8 cellular contexts compared by ENCODE assay signal in the genomic region with DNA sequence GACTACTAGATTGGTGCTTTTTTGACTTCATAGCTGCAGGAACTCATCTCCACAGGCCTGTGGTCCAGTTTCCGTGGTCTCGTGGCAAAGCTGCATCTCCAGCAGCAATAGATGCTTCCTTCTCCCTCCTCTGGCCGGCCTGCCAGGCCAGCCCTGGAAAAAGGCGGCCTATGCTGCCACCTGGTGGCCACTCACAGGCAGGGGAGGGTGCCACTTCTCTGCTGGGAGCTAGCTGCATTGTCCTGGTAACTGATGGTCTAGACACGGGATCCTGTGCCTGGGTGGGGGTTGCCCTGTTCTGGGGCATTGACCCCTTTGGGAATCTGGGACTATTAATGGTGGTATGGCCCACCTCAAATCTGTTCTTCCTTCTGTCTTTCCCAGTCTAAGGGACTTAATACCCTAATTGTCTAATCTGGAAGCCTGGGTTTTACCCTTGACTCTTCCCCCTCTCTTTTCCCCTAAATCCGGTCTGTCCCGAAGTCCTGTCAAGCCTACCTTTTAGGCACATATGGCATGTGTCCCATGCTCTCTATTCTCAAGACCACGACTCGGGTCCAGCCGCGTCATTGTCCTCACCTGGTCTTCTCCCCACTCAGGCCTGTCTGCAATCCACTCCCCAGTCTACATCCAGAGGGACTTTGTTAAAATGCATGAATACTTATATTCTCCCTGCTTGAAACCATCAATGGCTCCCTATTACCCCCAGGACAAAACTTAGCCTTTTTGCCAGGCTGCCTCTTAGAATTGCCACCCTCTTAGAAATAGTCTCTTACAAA. TPM values are rescaled to one million over a fixed set of nuclear protein-coding genes. Genes with fewer than 3 reads are reported as not detected.
A peak's percentile ranks its signal among the peaks of the same experiment; 100 is the strongest.
DNase-seq lines count a peak whose midpoint lies in the region; ATAC-seq and TF ChIP-seq lines count a peak whose summit lies in the region.

No MANE protein-coding gene starts in this region.

- TF ChIP-seq POLR2A in esophagus muscularis mucosa (IDR thresholded peaks at IDR 0.05; ENCODE audit: low read depth), result no peak

- ATAC-seq in CD8-positive, alpha-beta T cell, result peak; percentile 82
- peak; percentile 87 for ATAC-seq in GM19452 (IDR thresholded peaks at IDR 0.05; ENCODE audit: unreplicated experiment)

- intact Hi-C loops in CD8-positive, alpha-beta T cell (cut with DNase I, micrococcal nuclease), result loop anchor here (1.0 to 2.0 kb wide), 4 partner anchors 225 to 460 kb away; no protein-coding TSS in a partner anchor
- intact Hi-C loops in esophagus muscularis mucosa (cut with DNase I), result loop anchor here (1.0 kb wide), 1 partner anchor 225 kb away; no protein-coding TSS in a partner anchor

- peaks cover 5% of the 10 kb centered on the region for H3K9me3 Mint-ChIP-seq in CD8-positive, alpha-beta T cell
- H3K9me3 Mint-ChIP-seq in nephron, result peaks cover 2% of the 10 kb centered on the region

- CTCF ChIA-PET in CD8-positive, alpha-beta T cell (lab: Charles Lee), result interaction anchor here (0.6 to 16.7 kb wide), 44 partner anchors 8 to 670 kb away, joined by 3 to 316 read pairs (median 4); no protein-coding TSS in a partner anchor

- H3K27ac Mint-ChIP-seq in CD8-positive, alpha-beta T cell, result no peak overlapping the region
- H3K27ac Mint-ChIP-seq in nephron, result no peak overlapping the region

- POLR2A ChIA-PET in CD8-positive, alpha-beta T cell (lab: Charles Lee), result interaction anchor here (0.9 to 1.0 kb wide), 2 partner anchors 226 to 252 kb away, joined by 4 to 5 read pairs; no protein-coding TSS in a partner anchor

- H3K4me1 Mint-ChIP-seq in CD8-positive, alpha-beta T cell (ENCODE audit: low read depth), result peaks cover 27% of the 10 kb centered on the region
- H3K4me1 Mint-ChIP-seq in nephron, result peaks cover 24% of the 10 kb centered on the region

- H3K4me3 Mint-ChIP-seq in CD8-positive, alpha-beta T cell, result no peak overlapping the region
- no peak overlapping the region for H3K4me3 Mint-ChIP-seq in nephron

- WGBS in esophagus muscularis mucosa, result 41% methylated on average over 11 of the region's 11 CpGs

- H3K36me3 Mint-ChIP-seq in CD8-positive, alpha-beta T cell, result no peaks in the 10 kb centered on the region
- H3K36me3 Mint-ChIP-seq in nephron (ENCODE audit: low read depth), result no peaks in the 10 kb centered on the region

- H3K27ac ChIP-seq in CD8-positive, alpha-beta T cell (ENCODE audit: low read depth, low read length), result no peak overlapping the region
- no peak overlapping the region for H3K27ac ChIP-seq in esophagus muscularis mucosa (replicated peaks in 1 of 4)

- DNase-seq in CD8-positive, alpha-beta T cell, result peak; percentile 58 to 89 (median 73)
- peak; percentile 29 for DNase-seq in HS-27A (ENCODE audit: low read depth)
- peak; percentile 29 for DNase-seq in OCI-M2 (lab: John Stamatoyannopoulos, UW; ENCODE audit: unreplicated experiment)
- DNase-seq in activated T-cell treated with anti-CD3 and anti-CD28 coated beads for 4 hours, result peak; percentile 68
- DNase-seq in esophagus muscularis mucosa (ENCODE audit: extremely low spot score), result peak; percentile 95
- DNase-seq in stimulated activated naive CD4-positive, alpha-beta T cell treated with Interleukin-2 at 50 U/mL for 16 hours (lab: John Stamatoyannopoulos, UW), result peak; percentile 62

- peaks cover 21% of the 10 kb centered on the region for H3K27me3 Mint-ChIP-seq in CD8-positive, alpha-beta T cell (ENCODE audit: low read depth)
- peaks cover 59% of the 10 kb centered on the region for H3K27me3 Mint-ChIP-seq in nephron (ENCODE audit: low read depth)

- H3K4me3 ChIP-seq in CD8-positive, alpha-beta T cell (ENCODE audit: low read depth, low read length), result no peak overlapping the region
- H3K4me3 ChIP-seq in esophagus muscularis mucosa, result no peak overlapping the region

- H3K4me1 ChIP-seq in CD8-positive, alpha-beta T cell (ENCODE audit: insufficient read depth, low read length), result peaks cover 21% of the 10 kb centered on the region
- H3K4me1 ChIP-seq in esophagus muscularis mucosa, result peaks cover 13 to 27% (median 24%) of the 10 kb centered on the region in 4 donors

- H3K27me3 ChIP-seq in CD8-positive, alpha-beta T cell (ENCODE audit: insufficient read depth, low read length), result no peaks in the 10 kb centered on the region
- no peaks in the 10 kb centered on the region for H3K27me3 ChIP-seq in esophagus muscularis mucosa

- peak; percentile 97 for TF ChIP-seq CTCF in CD8-positive, alpha-beta T cell (IDR thresholded peaks at IDR 0.05)
- TF ChIP-seq CTCF in esophagus muscularis mucosa (IDR thresholded peaks at IDR 0.05), result peak in 2 of 3 experiments; percentile 97
- TF ChIP-seq CTCF in nephron (IDR thresholded peaks at IDR 0.05; ENCODE audit: unreplicated experiment in 3 of 3), result peak; percentile 96 to 98 (median 96)

- H3K36me3 ChIP-seq in CD8-positive, alpha-beta T cell (ENCODE audit: insufficient read depth, low read length), result no peaks in the 10 kb centered on the region
- H3K36me3 ChIP-seq in esophagus muscularis mucosa, result no peaks in the 10 kb centered on the region

- no peak for TF ChIP-seq EP300 in esophagus muscularis mucosa (IDR thresholded peaks at IDR 0.05)

- H3K9me3 ChIP-seq in CD8-positive, alpha-beta T cell (ENCODE audit: low read length), result no peaks in the 10 kb centered on the region
- H3K9me3 ChIP-seq in esophagus muscularis mucosa, result no peaks in the 10 kb centered on the region

RNA-seq across cellular contexts. Expression of a gene that starts 20.1 kb away (rescaled TPM):
- total RNA-seq in CD8-positive, alpha-beta T cell, result not detected
- 100 to 1,000 TPM in 1 of 4 donors, 10 to 100 TPM in 3; 72.2 to 119 (median 84.1) TPM for total RNA-seq in esophagus muscularis mucosa

Comparison
In these comparisons a context has a peak if more than half of its experiments do, and no peak if none do; other contexts are left out.
1. DNase-seq: peak in every context shown above with its lines; median percentile 95 in esophagus muscularis mucosa; 73 in CD8-positive, alpha-beta T cell; 68 in activated T-cell treated with anti-CD3 and anti-CD28 coated beads for 4 hours; 62 in stimulated activated naive CD4-positive, alpha-beta T cell treated with Interleukin-2 at 50 U/mL for 16 hours; 29 in HS-27A; 29 in OCI-M2.
2. RNA of a gene that starts 20.1 kb away (total RNA-seq): 72.2 to 119 TPM in esophagus muscularis mucosa; not detected in CD8-positive, alpha-beta T cell; every median in the first group is over 10 times any median in the second.
3. Peak in every context shown above with its lines, with median percentiles within 50 percentile points of each other: CTCF ChIP-seq.